In the genomic region with DNA sequence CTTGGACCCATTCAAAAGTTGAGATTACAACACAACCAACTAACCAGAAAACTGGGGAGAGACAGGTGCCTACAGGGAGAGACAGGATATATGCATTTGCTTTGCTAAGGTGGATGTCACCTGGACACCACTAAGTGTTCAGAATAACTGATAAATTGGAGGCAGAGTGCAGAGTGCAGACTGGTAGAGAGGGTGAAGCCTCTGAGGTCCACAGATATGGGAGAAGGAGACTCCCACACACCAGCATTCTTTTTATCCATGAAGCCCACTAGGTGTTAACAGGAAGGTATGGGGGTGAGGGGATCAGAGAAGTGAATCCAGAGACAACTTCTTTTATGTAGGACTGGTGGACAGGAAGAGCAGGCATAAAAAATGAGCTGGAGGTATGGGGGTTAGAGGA, we compare ENCODE assay signal across 28 cellular contexts.
"Had no signal": no experiment of that assay in that cellular context is flagged by ENCODE, and none has a peak within 500 bp of the region (broad histone marks: within the 10 kb centered on the region; RNA-seq: fewer than 3 reads in every experiment).

No MANE protein-coding gene starts in this region.

- FAIRE-seq: colon, endometrium, endothelial cell of umbilical vein, frontal cortex had no signal

- H3K36me3 ChIP-seq: colonic mucosa, esophagus muscularis mucosa, esophagus squamous epithelium, gastrocnemius medialis, gastroesophageal sphincter, heart left ventricle, heart right ventricle had no signal

- ATAC-seq: effector memory CD8-positive, alpha-beta T cell; esophagus mucosa; foreskin keratinocyte; gastrocnemius medialis; gastroesophageal sphincter; heart left ventricle; heart right ventricle had no signal

- H3K27ac ChIP-seq: colonic mucosa, coronary artery, dorsolateral prefrontal cortex, epithelial cell of prostate, esophagus muscularis mucosa, esophagus squamous epithelium, foreskin keratinocyte, gastrocnemius medialis, gastroesophageal sphincter, heart left ventricle, heart right ventricle had no signal

- H3K9me3 ChIP-seq: colonic mucosa, esophagus muscularis mucosa, esophagus squamous epithelium, gastrocnemius medialis, gastroesophageal sphincter, heart left ventricle, heart right ventricle had no signal

- H3K27me3 ChIP-seq: colonic mucosa, esophagus muscularis mucosa, esophagus squamous epithelium, foreskin keratinocyte, gastrocnemius medialis, gastroesophageal sphincter, heart left ventricle, heart right ventricle had no signal

- H3K4me1 ChIP-seq: colonic mucosa, esophagus muscularis mucosa, esophagus squamous epithelium, gastrocnemius medialis, gastroesophageal sphincter, heart left ventricle, heart right ventricle had no signal

- H3K4me3 ChIP-seq: colonic mucosa, coronary artery, dorsolateral prefrontal cortex, esophagus muscularis mucosa, esophagus squamous epithelium, gastrocnemius medialis, gastroesophageal sphincter, heart left ventricle, heart right ventricle had no signal

- DNase-seq: colonic mucosa; cortex of kidney; dermis blood vessel endothelial cell; dorsolateral prefrontal cortex; effector CD4-positive, alpha-beta T cell; effector CD8-positive, alpha-beta T cell; effector memory CD4-positive, alpha-beta T cell; effector memory CD8-positive, alpha-beta T cell; endodermal cell; erythroblast; esophagus squamous epithelium; foreskin fibroblast; foreskin keratinocyte; foreskin melanocyte; gastrocnemius medialis; glutamatergic neuron; head of caudate nucleus; heart left ventricle; heart right ventricle had no signal
